In the genomic region with DNA sequence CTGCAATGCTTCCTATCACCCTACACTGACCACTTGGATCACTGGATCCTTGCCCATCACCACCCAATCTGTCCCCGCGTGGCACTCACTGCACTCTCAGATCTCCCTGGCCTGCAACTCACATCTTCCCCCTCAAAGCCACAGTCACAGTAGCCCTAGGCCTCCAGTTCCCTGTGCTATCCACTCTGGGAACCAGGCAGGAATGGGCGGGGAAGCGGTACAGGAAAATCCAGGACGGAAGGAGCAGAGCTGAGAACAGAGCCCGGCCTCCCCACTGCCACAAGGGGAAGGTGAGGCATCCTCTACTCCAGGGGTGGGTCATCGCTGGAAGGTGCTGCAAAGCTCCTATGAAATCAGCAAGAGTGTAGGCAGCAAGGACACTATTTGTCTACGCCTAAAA, we compare ENCODE assay signal across 13 cellular contexts.
DNase-seq lines count a peak whose midpoint lies in the region; ATAC-seq lines count a peak whose summit lies in the region.
"Had no signal": no experiment of that assay in that cellular context is flagged by ENCODE, and none has a peak within 500 bp of the region (broad histone marks: within the 10 kb centered on the region; RNA-seq: fewer than 3 reads in every experiment).

No MANE protein-coding gene starts in this region.

- H3K27me3 Mint-ChIP-seq in activated naive CD4-positive, alpha-beta T cell treated with anti-CD3 and anti-CD28 coated beads for 36 hours (ENCODE audit: low read depth): peaks cover 54% of the 10 kb centered on the region
- H3K27me3 Mint-ChIP-seq in effector memory CD8-positive, alpha-beta T cell: peaks cover 45 to 72% of the 10 kb centered on the region in 2 donors
- peaks cover 60 to 72% (median 66%) of the 10 kb centered on the region in 3 donors for H3K27me3 Mint-ChIP-seq in naive B cell

- peaks cover 0 to 14% (median 12%) of the 10 kb centered on the region in 5 donors for H3K4me1 ChIP-seq in subcutaneous abdominal adipose tissue (ENCODE audit: control insufficient read depth in 5 of 5, insufficient read depth in 5 of 5, low read length in 5 of 5)

- H3K9me3 ChIP-seq in subcutaneous abdominal adipose tissue (ENCODE audit: control insufficient read depth in 5 of 5, low read length in 5 of 5): no peaks in the 10 kb centered on the region

- intact Hi-C loops in activated naive CD4-positive, alpha-beta T cell treated with anti-CD3 and anti-CD28 coated beads for 36 hours (cut with micrococcal nuclease): loop anchor here (2.0 kb wide), 1 partner anchor 14 kb away; no protein-coding TSS in a partner anchor

- H3K4me3 ChIP-seq in subcutaneous abdominal adipose tissue (ENCODE audit: low read depth in 1 of 5, low read length in 5 of 5): peak overlapping the region; percentile 56 to 72 (median 68)

- peak overlapping the region in 1 of 5 donors; percentile 50 for H3K9ac ChIP-seq in subcutaneous abdominal adipose tissue (ENCODE audit: low read length in 5 of 5)

- CTCF ChIA-PET in activated naive CD4-positive, alpha-beta T cell treated with anti-CD3 and anti-CD28 coated beads for 36 hours (lab: Charles Lee): interaction anchor here (1.2 kb wide), 1 partner anchor 10 kb away, joined by 3 read pairs; no protein-coding TSS in a partner anchor

- no peak overlapping the region for H3K27ac Mint-ChIP-seq in activated naive CD4-positive, alpha-beta T cell treated with anti-CD3 and anti-CD28 coated beads for 36 hours
- no peak overlapping the region for H3K27ac Mint-ChIP-seq in activated naive CD4-positive, alpha-beta T cell treated with anti-CD3 and anti-CD28 coated beads, Interleukin-2, amount 50 U/mL, for 72 hours
- H3K27ac Mint-ChIP-seq in effector memory CD8-positive, alpha-beta T cell: no peak overlapping the region
- H3K27ac Mint-ChIP-seq in naive B cell: peak overlapping the region in 1 of 6 donors; percentile 24

- peak overlapping the region; percentile 71 for H3K4me3 Mint-ChIP-seq in activated naive CD4-positive, alpha-beta T cell treated with anti-CD3 and anti-CD28 coated beads for 36 hours
- peak overlapping the region; percentile 68 to 81 for H3K4me3 Mint-ChIP-seq in effector memory CD8-positive, alpha-beta T cell
- H3K4me3 Mint-ChIP-seq in naive B cell: peak overlapping the region; percentile 67 to 96 (median 90)

- no peak for ATAC-seq in activated naive CD4-positive, alpha-beta T cell treated with anti-CD3 and anti-CD28 coated beads, Interleukin-2, amount 50 U/mL, for 72 hours
- no peak for ATAC-seq in effector memory CD8-positive, alpha-beta T cell (replicated peaks)
- ATAC-seq in naive B cell (ENCODE audit: low read depth in 2 of 2) (no peak), GM19395 (IDR thresholded peaks at IDR 0.05; ENCODE audit: unreplicated experiment) (no peak)

- DNase-seq in activated naive CD4-positive, alpha-beta T cell treated with anti-CD3 and anti-CD28 coated beads for 36 hours: no peak
- no peak for DNase-seq in activated naive CD4-positive, alpha-beta T cell treated with anti-CD3 and anti-CD28 coated beads, Interleukin-2, amount 50 U/mL, for 72 hours (ENCODE audit: low spot score in 2 of 2)
- DNase-seq in effector memory CD8-positive, alpha-beta T cell: no peak
- DNase-seq in naive B cell: no peak
- DNase-seq in iPS-NIHi11 (ENCODE audit: low spot score): no peak
- DNase-seq in NCI-H1694 treated with DMSO at 0.1 percent for 48 hours (lab: John Stamatoyannopoulos, UW): no peak
- DNase-seq: activated naive CD4-positive, alpha-beta T cell treated with Interleukin-2 at 50 U/mL for 16 hours; NCI-H1092; NCI-H526; SHP77 treated with DMSO at 0.1 percent for 48 hours; stimulated activated CD4-positive, alpha-beta T cell treated with anti-CD3 and anti-CD28 coated beads, Interleukin-1b, Interleukin-23, amount 100 ng/mL, for 48 hours had no signal

- peaks cover 2% of the 10 kb centered on the region for H3K36me3 Mint-ChIP-seq in activated naive CD4-positive, alpha-beta T cell treated with anti-CD3 and anti-CD28 coated beads for 36 hours (ENCODE audit: low read depth)
- H3K36me3 Mint-ChIP-seq in activated naive CD4-positive, alpha-beta T cell treated with anti-CD3 and anti-CD28 coated beads, Interleukin-2, amount 50 U/mL, for 72 hours: peaks cover 6 to 11% of the 10 kb centered on the region in 2 donors
- H3K36me3 Mint-ChIP-seq in effector memory CD8-positive, alpha-beta T cell (ENCODE audit: insufficient read depth): peaks cover 4% of the 10 kb centered on the region
- peaks cover 4 to 10% of the 10 kb centered on the region in 2 donors for H3K36me3 Mint-ChIP-seq in naive B cell

- peaks cover 2% of the 10 kb centered on the region for H3K9me3 Mint-ChIP-seq in activated naive CD4-positive, alpha-beta T cell treated with anti-CD3 and anti-CD28 coated beads for 36 hours
- no peaks in the 10 kb centered on the region for H3K9me3 Mint-ChIP-seq in activated naive CD4-positive, alpha-beta T cell treated with anti-CD3 and anti-CD28 coated beads, Interleukin-2, amount 50 U/mL, for 72 hours
- no peaks in the 10 kb centered on the region for H3K9me3 Mint-ChIP-seq in effector memory CD8-positive, alpha-beta T cell
- peaks cover 0 to 2% (median 0%) of the 10 kb centered on the region in 7 donors for H3K9me3 Mint-ChIP-seq in naive B cell

- no peak overlapping the region for H3K27ac ChIP-seq in subcutaneous abdominal adipose tissue (ENCODE audit: low read depth, low read length)

- peaks cover 0 to 9% (median 0%) of the 10 kb centered on the region in 5 donors for H3K27me3 ChIP-seq in subcutaneous abdominal adipose tissue (ENCODE audit: control insufficient read depth in 5 of 5, insufficient read depth in 4 of 5, low read length in 5 of 5)

- H3K36me3 ChIP-seq in subcutaneous abdominal adipose tissue (ENCODE audit: control insufficient read depth in 5 of 5, insufficient read depth in 5 of 5, low read length in 5 of 5): no peaks in the 10 kb centered on the region

- H3K4me1 Mint-ChIP-seq in activated naive CD4-positive, alpha-beta T cell treated with anti-CD3 and anti-CD28 coated beads for 36 hours (ENCODE audit: low read depth): peaks cover 10% of the 10 kb centered on the region
- H3K4me1 Mint-ChIP-seq in effector memory CD8-positive, alpha-beta T cell (ENCODE audit: low read depth in 2 of 2): peaks cover 11 to 14% of the 10 kb centered on the region in 2 donors
- H3K4me1 Mint-ChIP-seq in naive B cell: peaks cover 9 to 16% (median 13%) of the 10 kb centered on the region in 3 donors
